Comparison of ENCODE assay signal across 18 cellular contexts in the genomic region with DNA sequence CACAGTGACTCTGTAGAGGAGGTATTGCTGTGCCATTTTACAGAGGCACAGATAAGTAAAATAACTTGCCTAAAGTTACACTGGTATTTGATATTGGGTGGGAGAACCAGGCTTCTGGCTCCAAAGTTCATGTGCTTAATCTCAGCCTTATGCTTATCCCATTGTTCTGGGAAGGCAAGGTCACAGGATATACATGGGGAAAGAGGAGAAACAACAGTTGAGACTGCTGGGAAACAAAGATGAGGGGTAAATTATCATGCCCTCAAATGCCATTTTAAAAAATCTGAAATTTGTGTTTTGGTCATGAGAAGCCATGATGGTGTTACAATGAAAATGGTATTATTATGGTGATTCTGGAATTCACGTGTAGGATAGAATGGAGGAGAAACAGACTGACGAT. TPM values are rescaled to one million over a fixed set of nuclear protein-coding genes. Genes with fewer than 3 reads are reported as not detected.
DNase-seq lines count a peak whose midpoint lies in the region; ATAC-seq and TF ChIP-seq lines count a peak whose summit lies in the region.
"Had no signal": no experiment of that assay in that cellular context is flagged by ENCODE, and none has a peak within 500 bp of the region (broad histone marks: within the 10 kb centered on the region; RNA-seq: fewer than 3 reads in every experiment).

No MANE protein-coding gene starts in this region.

- CTCF ChIA-PET in WTC11 (lab: Charles Lee), result interaction anchor here (0.6 to 2.5 kb wide), 4 partner anchors 14 to 313 kb away, joined by 4 to 17 read pairs (median 5); no protein-coding TSS in a partner anchor

- no peak for ATAC-seq in stimulated activated naive CD8-positive, alpha-beta T cell treated with anti-CD3 and anti-CD28 coated beads, Interleukin-15, amount 100 ng/mL, for 72 hours
- ATAC-seq in WTC11 (no peak), GM18519 (IDR thresholded peaks at IDR 0.05; ENCODE audit: low FRiP score, unreplicated experiment) (no peak)
- ATAC-seq: CD8-positive, alpha-beta T cell had no signal

- H3K4me3 Mint-ChIP-seq in stimulated activated naive CD8-positive, alpha-beta T cell treated with anti-CD3 and anti-CD28 coated beads, Interleukin-15, Interleukin-2, amounts not matched to agents 100 ng/mL and 50 ng/mL, for 24 hours, result no peak overlapping the region
- H3K4me3 Mint-ChIP-seq in stimulated activated naive CD8-positive, alpha-beta T cell treated with anti-CD3 and anti-CD28 coated beads, Interleukin-15, amount 100 ng/mL, for 72 hours, result no peak overlapping the region
- H3K4me3 Mint-ChIP-seq in WTC11 (no peak overlapping the region), endothelial cell (ENCODE audit: unreplicated experiment) (no peak overlapping the region)
- H3K4me3 Mint-ChIP-seq in activated T-cell treated with anti-CD3 and anti-CD28 coated beads, Interleukin-2, amount 50 U/mL, for 24 hours, result no peak overlapping the region
- H3K4me3 Mint-ChIP-seq: B cell; CD8-positive, alpha-beta T cell had no signal

- H3K9me3 Mint-ChIP-seq in stimulated activated naive CD8-positive, alpha-beta T cell treated with anti-CD3 and anti-CD28 coated beads, Interleukin-15, Interleukin-2, amounts not matched to agents 100 ng/mL and 50 ng/mL, for 24 hours, result no peaks in the 10 kb centered on the region
- H3K9me3 Mint-ChIP-seq in stimulated activated naive CD8-positive, alpha-beta T cell treated with anti-CD3 and anti-CD28 coated beads, Interleukin-15, amount 100 ng/mL, for 72 hours, result no peaks in the 10 kb centered on the region
- H3K9me3 Mint-ChIP-seq in WTC11, result 0 out of 2 replicates have a peak, but pooled peaks cover 4% of the 10 kb centered on the region
- H3K9me3 Mint-ChIP-seq in endothelial cell (ENCODE audit: unreplicated experiment), result no peaks in the 10 kb centered on the region
- H3K9me3 Mint-ChIP-seq in activated T-cell treated with anti-CD3 and anti-CD28 coated beads, Interleukin-2, amount 50 U/mL, for 24 hours, result no peaks in the 10 kb centered on the region
- H3K9me3 Mint-ChIP-seq: CD8-positive, alpha-beta T cell had no signal

- peak overlapping the region; percentile 42 for H3K27ac Mint-ChIP-seq in stimulated activated naive CD8-positive, alpha-beta T cell treated with anti-CD3 and anti-CD28 coated beads, Interleukin-15, Interleukin-2, amounts not matched to agents 100 ng/mL and 50 ng/mL, for 24 hours
- no peak overlapping the region for H3K27ac Mint-ChIP-seq in stimulated activated naive CD8-positive, alpha-beta T cell treated with anti-CD3 and anti-CD28 coated beads, Interleukin-15, amount 100 ng/mL, for 72 hours
- peak overlapping the region; percentile 11 for H3K27ac Mint-ChIP-seq in WTC11
- peak overlapping the region; percentile 45 for H3K27ac Mint-ChIP-seq in endothelial cell (ENCODE audit: unreplicated experiment)
- no peak overlapping the region for H3K27ac Mint-ChIP-seq in activated T-cell treated with anti-CD3 and anti-CD28 coated beads, Interleukin-2, amount 50 U/mL, for 24 hours
- H3K27ac Mint-ChIP-seq: B cell; CD8-positive, alpha-beta T cell had no signal

- no peak for DNase-seq in stimulated activated naive CD8-positive, alpha-beta T cell treated with anti-CD3 and anti-CD28 coated beads, Interleukin-15, amount 100 ng/mL, for 72 hours
- DNase-seq in WTC11 (ENCODE audit: low spot score) (no peak), endothelial cell (ENCODE audit: low spot score) (no peak), ACHN (no peak), NCI-H526 treated with DMSO at 0.1 percent for 48 hours (lab: John Stamatoyannopoulos, UW) (no peak)
- DNase-seq in activated T-cell treated with anti-CD3 and anti-CD28 coated beads, Interleukin-2, amount 50 U/mL, for 24 hours, result no peak
- DNase-seq: 8988T; Calu3; CD8-positive, alpha-beta T cell; DMS79 treated with DMSO at 0.1 percent for 48 hours; GF-D8; HCEC 1CT; IMR-90 had no signal

- H3K4me1 Mint-ChIP-seq in stimulated activated naive CD8-positive, alpha-beta T cell treated with anti-CD3 and anti-CD28 coated beads, Interleukin-15, Interleukin-2, amounts not matched to agents 100 ng/mL and 50 ng/mL, for 24 hours (ENCODE audit: low read depth), result peaks cover 14% of the 10 kb centered on the region
- peaks cover 7% of the 10 kb centered on the region for H3K4me1 Mint-ChIP-seq in stimulated activated naive CD8-positive, alpha-beta T cell treated with anti-CD3 and anti-CD28 coated beads, Interleukin-15, amount 100 ng/mL, for 72 hours
- peaks cover 42% of the 10 kb centered on the region for H3K4me1 Mint-ChIP-seq in WTC11
- peaks cover 21% of the 10 kb centered on the region for H3K4me1 Mint-ChIP-seq in endothelial cell (ENCODE audit: unreplicated experiment)
- H3K4me1 Mint-ChIP-seq in activated T-cell treated with anti-CD3 and anti-CD28 coated beads, Interleukin-2, amount 50 U/mL, for 24 hours (ENCODE audit: low read depth), result peaks cover 13% of the 10 kb centered on the region

- in situ Hi-C loops in ACHN (cut with HindIII; ENCODE audit: low pct_ligation_motif_present, low pct_unique_long_range_greater_than_20kb, low sequenced_read_pairs), result no loop called here

- H3K27me3 Mint-ChIP-seq in stimulated activated naive CD8-positive, alpha-beta T cell treated with anti-CD3 and anti-CD28 coated beads, Interleukin-15, Interleukin-2, amounts not matched to agents 100 ng/mL and 50 ng/mL, for 24 hours, result no peaks in the 10 kb centered on the region
- peaks cover 8% of the 10 kb centered on the region for H3K27me3 Mint-ChIP-seq in stimulated activated naive CD8-positive, alpha-beta T cell treated with anti-CD3 and anti-CD28 coated beads, Interleukin-15, amount 100 ng/mL, for 72 hours
- H3K27me3 Mint-ChIP-seq in WTC11 (ENCODE audit: low read depth) (no peaks in the 10 kb centered on the region), endothelial cell (ENCODE audit: unreplicated experiment) (no peaks in the 10 kb centered on the region)
- no peaks in the 10 kb centered on the region for H3K27me3 Mint-ChIP-seq in activated T-cell treated with anti-CD3 and anti-CD28 coated beads, Interleukin-2, amount 50 U/mL, for 24 hours
- H3K27me3 Mint-ChIP-seq: B cell had no signal

- TF ChIP-seq CTCF in WTC11 (IDR thresholded peaks at IDR 0.05) (no peak), endothelial cell (IDR thresholded peaks at IDR 0.05; ENCODE audit: unreplicated experiment) (no peak)

- POLR2A ChIA-PET in WTC11 (lab: Charles Lee), result no interaction called here

- H3K36me3 Mint-ChIP-seq in stimulated activated naive CD8-positive, alpha-beta T cell treated with anti-CD3 and anti-CD28 coated beads, Interleukin-15, Interleukin-2, amounts not matched to agents 100 ng/mL and 50 ng/mL, for 24 hours (ENCODE audit: low read depth), result no peaks in the 10 kb centered on the region
- H3K36me3 Mint-ChIP-seq in WTC11, result peaks cover 2% of the 10 kb centered on the region; the same call in 1 of the 2 replicates
- no peaks in the 10 kb centered on the region for H3K36me3 Mint-ChIP-seq in endothelial cell (ENCODE audit: low read depth, unreplicated experiment)
- no peaks in the 10 kb centered on the region for H3K36me3 Mint-ChIP-seq in activated T-cell treated with anti-CD3 and anti-CD28 coated beads, Interleukin-2, amount 50 U/mL, for 24 hours (ENCODE audit: low read depth)
- H3K36me3 Mint-ChIP-seq: CD8-positive, alpha-beta T cell had no signal

TF ChIP-seq in WTC11, 78 proteins besides CTCF, POLR2A, EP300 and RAD21 (continues in another document):
- TF ChIP-seq ZNF219 (CRISPR knock-in tag; IDR thresholded peaks at IDR 0.05; ENCODE audit: borderline replicate concordance), result no peak
- TF ChIP-seq, protein P1, sequence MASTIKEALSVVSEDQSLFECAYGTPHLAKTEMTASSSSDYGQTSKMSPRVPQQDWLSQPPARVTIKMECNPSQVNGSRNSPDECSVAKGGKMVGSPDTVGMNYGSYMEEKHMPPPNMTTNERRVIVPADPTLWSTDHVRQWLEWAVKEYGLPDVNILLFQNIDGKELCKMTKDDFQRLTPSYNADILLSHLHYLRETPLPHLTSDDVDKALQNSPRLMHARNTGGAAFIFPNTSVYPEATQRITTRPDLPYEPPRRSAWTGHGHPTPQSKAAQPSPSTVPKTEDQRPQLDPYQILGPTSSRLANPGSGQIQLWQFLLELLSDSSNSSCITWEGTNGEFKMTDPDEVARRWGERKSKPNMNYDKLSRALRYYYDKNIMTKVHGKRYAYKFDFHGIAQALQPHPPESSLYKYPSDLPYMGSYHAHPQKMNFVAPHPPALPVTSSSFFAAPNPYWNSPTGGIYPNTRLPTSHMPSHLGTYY (CRISPR knock-in tag; IDR thresholded peaks at IDR 0.05), result no peak
- TF ChIP-seq SMAD4 (CRISPR knock-in tag; IDR thresholded peaks at IDR 0.05), result no peak
- TF ChIP-seq ZNF671 (CRISPR knock-in tag; IDR thresholded peaks at IDR 0.05), result no peak
- TF ChIP-seq, protein P2, sequence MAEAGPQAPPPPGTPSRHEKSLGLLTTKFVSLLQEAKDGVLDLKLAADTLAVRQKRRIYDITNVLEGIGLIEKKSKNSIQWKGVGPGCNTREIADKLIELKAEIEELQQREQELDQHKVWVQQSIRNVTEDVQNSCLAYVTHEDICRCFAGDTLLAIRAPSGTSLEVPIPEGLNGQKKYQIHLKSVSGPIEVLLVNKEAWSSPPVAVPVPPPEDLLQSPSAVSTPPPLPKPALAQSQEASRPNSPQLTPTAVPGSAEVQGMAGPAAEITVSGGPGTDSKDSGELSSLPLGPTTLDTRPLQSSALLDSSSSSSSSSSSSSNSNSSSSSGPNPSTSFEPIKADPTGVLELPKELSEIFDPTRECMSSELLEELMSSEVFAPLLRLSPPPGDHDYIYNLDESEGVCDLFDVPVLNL (CRISPR knock-in tag; IDR thresholded peaks at IDR 0.05; ENCODE audit: borderline replicate concordance, low read depth), result no peak
- no peak for TF ChIP-seq NFYB (CRISPR knock-in tag; conservative IDR thresholded peaks at IDR 0.05; ENCODE audit: low read depth)
- TF ChIP-seq NR3C1 (CRISPR knock-in tag; conservative IDR thresholded peaks at IDR 0.05; ENCODE audit: low read depth), result no peak
- TF ChIP-seq GABPB1 (CRISPR knock-in tag; IDR thresholded peaks at IDR 0.05), result no peak
- no peak for TF ChIP-seq MYBL2 (CRISPR knock-in tag; IDR thresholded peaks at IDR 0.05)
- TF ChIP-seq, protein P3, sequence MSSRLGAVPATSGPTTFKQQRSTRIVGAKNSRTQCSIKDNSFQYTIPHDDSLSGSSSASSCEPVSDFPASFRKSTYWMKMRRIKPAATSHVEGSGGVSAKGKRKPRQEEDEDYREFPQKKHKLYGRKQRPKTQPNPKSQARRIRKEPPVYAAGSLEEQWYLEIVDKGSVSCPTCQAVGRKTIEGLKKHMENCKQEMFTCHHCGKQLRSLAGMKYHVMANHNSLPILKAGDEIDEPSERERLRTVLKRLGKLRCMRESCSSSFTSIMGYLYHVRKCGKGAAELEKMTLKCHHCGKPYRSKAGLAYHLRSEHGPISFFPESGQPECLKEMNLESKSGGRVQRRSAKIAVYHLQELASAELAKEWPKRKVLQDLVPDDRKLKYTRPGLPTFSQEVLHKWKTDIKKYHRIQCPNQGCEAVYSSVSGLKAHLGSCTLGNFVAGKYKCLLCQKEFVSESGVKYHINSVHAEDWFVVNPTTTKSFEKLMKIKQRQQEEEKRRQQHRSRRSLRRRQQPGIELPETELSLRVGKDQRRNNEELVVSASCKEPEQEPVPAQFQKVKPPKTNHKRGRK (CRISPR knock-in tag; IDR thresholded peaks at IDR 0.05; ENCODE audit: borderline replicate concordance), result no peak
- TF ChIP-seq CREM (CRISPR knock-in tag; IDR thresholded peaks at IDR 0.05), result no peak
- TF ChIP-seq JUN (CRISPR knock-in tag; IDR thresholded peaks at IDR 0.05), result no peak

RNA-seq across cellular contexts. Expression of a gene that starts 54.4 kb away (rescaled TPM):
- total RNA-seq in WTC11 (2021), result 0.76 to 1.4 TPM (median 1.1 TPM) in 3 replicates
- total RNA-seq in endothelial cell (ENCODE audit: unreplicated experiment), result 5.1 TPM
- total RNA-seq: A673, HT-29, IMR-90 had no signal

Comparison
In these comparisons a context has a peak if more than half of its experiments do, and no peak if none do; other contexts are left out.
1. H3K27ac Mint-ChIP-seq: peak in stimulated activated naive CD8-positive, alpha-beta T cell treated with anti-CD3 and anti-CD28 coated beads, Interleukin-15, Interleukin-2, amounts not matched to agents 100 ng/mL and 50 ng/mL, for 24 hours (single experiment), WTC11 (single experiment) and endothelial cell (single experiment); none in stimulated activated naive CD8-positive, alpha-beta T cell treated with anti-CD3 and anti-CD28 coated beads, Interleukin-15, amount 100 ng/mL, for 72 hours (0 of 2) and activated T-cell treated with anti-CD3 and anti-CD28 coated beads, Interleukin-2, amount 50 U/mL, for 24 hours (single experiment).